1 cellular context compared by ENCODE assay signal in genomic region chr1:43073490-43074230, GRCh38.
TF ChIP-seq lines count a peak whose summit lies in the region.

No MANE protein-coding gene starts in this region.

TF ChIP-seq in K562, 482 proteins besides CTCF, POLR2A, EP300 and RAD21 (continued from another document and continues in another):
- TF ChIP-seq ZBTB40 (IDR thresholded peaks at IDR 0.05): no peak; the same call in 1 of the 2 replicates
- no peak for TF ChIP-seq ZBTB40 (CRISPR knock-in tag; IDR thresholded peaks at IDR 0.05)
- peak; percentile 37; the same call in 1 of the 2 replicates for TF ChIP-seq MAFK (IDR thresholded peaks at IDR 0.05; ENCODE audit: low read length)
- peak in 1 of 2 experiments; percentile 40; a peak in 1 of 4 replicates for TF ChIP-seq HDAC1 (IDR thresholded peaks at IDR 0.05)
- TF ChIP-seq ZNF23 (CRISPR knock-in tag; IDR thresholded peaks at IDR 0.05): no peak
- TF ChIP-seq HLTF (IDR thresholded peaks at IDR 0.05): no peak
- peak; percentile 100 for TF ChIP-seq ARID2 (IDR thresholded peaks at IDR 0.05)
- no peak for TF ChIP-seq CEBPG (CRISPR knock-in tag; IDR thresholded peaks at IDR 0.05)
- peak; percentile 37 to 54; a peak in 2 of 4 replicates for TF ChIP-seq CEBPG (tag; conservative IDR thresholded peaks at IDR 0.05 in 1 of 2, IDR thresholded peaks at IDR 0.05 in 1 of 2)
- no peak for TF ChIP-seq ZNF143 (CRISPR knock-in tag; IDR thresholded peaks at IDR 0.05)
- no peak for TF ChIP-seq KDM4B (IDR thresholded peaks at IDR 0.05; ENCODE audit: borderline replicate concordance in 2 of 2, low read depth in 1 of 2)
- TF ChIP-seq HDAC3 (IDR thresholded peaks at IDR 0.05; ENCODE audit: borderline replicate concordance, partially characterized antibody): peak; percentile 57
- no peak for TF ChIP-seq ZBTB17 (CRISPR knock-in tag; IDR thresholded peaks at IDR 0.05)
- TF ChIP-seq, protein P1, sequence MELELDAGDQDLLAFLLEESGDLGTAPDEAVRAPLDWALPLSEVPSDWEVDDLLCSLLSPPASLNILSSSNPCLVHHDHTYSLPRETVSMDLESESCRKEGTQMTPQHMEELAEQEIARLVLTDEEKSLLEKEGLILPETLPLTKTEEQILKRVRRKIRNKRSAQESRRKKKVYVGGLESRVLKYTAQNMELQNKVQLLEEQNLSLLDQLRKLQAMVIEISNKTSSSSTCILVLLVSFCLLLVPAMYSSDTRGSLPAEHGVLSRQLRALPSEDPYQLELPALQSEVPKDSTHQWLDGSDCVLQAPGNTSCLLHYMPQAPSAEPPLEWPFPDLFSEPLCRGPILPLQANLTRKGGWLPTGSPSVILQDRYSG (tag; conservative IDR thresholded peaks at IDR 0.05; ENCODE audit: low read depth): no peak
- no peak for TF ChIP-seq PRMT5 (CRISPR knock-in tag; IDR thresholded peaks at IDR 0.05)
- peak; percentile 91 for TF ChIP-seq ZNF384 (IDR thresholded peaks at IDR 0.05; ENCODE audit: low read depth, low read length)
- TF ChIP-seq CBX2 (IDR thresholded peaks at IDR 0.05; ENCODE audit: insufficient read depth, low read length, poor library complexity, severe bottlenecking): no peak
- TF ChIP-seq, protein P2, sequence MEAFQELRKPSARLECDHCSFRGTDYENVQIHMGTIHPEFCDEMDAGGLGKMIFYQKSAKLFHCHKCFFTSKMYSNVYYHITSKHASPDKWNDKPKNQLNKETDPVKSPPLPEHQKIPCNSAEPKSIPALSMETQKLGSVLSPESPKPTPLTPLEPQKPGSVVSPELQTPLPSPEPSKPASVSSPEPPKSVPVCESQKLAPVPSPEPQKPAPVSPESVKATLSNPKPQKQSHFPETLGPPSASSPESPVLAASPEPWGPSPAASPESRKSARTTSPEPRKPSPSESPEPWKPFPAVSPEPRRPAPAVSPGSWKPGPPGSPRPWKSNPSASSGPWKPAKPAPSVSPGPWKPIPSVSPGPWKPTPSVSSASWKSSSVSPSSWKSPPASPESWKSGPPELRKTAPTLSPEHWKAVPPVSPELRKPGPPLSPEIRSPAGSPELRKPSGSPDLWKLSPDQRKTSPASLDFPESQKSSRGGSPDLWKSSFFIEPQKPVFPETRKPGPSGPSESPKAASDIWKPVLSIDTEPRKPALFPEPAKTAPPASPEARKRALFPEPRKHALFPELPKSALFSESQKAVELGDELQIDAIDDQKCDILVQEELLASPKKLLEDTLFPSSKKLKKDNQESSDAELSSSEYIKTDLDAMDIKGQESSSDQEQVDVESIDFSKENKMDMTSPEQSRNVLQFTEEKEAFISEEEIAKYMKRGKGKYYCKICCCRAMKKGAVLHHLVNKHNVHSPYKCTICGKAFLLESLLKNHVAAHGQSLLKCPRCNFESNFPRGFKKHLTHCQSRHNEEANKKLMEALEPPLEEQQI (IDR thresholded peaks at IDR 0.05): peak; percentile 80
- peak; percentile 1 for TF ChIP-seq PRDM10 (IDR thresholded peaks at IDR 0.05; ENCODE audit: partially characterized antibody)
- TF ChIP-seq, protein P3, sequence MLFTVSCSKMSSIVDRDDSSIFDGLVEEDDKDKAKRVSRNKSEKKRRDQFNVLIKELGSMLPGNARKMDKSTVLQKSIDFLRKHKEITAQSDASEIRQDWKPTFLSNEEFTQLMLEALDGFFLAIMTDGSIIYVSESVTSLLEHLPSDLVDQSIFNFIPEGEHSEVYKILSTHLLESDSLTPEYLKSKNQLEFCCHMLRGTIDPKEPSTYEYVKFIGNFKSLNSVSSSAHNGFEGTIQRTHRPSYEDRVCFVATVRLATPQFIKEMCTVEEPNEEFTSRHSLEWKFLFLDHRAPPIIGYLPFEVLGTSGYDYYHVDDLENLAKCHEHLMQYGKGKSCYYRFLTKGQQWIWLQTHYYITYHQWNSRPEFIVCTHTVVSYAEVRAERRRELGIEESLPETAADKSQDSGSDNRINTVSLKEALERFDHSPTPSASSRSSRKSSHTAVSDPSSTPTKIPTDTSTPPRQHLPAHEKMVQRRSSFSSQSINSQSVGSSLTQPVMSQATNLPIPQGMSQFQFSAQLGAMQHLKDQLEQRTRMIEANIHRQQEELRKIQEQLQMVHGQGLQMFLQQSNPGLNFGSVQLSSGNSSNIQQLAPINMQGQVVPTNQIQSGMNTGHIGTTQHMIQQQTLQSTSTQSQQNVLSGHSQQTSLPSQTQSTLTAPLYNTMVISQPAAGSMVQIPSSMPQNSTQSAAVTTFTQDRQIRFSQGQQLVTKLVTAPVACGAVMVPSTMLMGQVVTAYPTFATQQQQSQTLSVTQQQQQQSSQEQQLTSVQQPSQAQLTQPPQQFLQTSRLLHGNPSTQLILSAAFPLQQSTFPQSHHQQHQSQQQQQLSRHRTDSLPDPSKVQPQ (CRISPR knock-in tag; IDR thresholded peaks at IDR 0.05; ENCODE audit: borderline replicate concordance): no peak
- TF ChIP-seq HDGF (IDR thresholded peaks at IDR 0.05): peak; percentile 93
- no peak for TF ChIP-seq LARP7 (IDR thresholded peaks at IDR 0.05)
- TF ChIP-seq, protein P4, sequence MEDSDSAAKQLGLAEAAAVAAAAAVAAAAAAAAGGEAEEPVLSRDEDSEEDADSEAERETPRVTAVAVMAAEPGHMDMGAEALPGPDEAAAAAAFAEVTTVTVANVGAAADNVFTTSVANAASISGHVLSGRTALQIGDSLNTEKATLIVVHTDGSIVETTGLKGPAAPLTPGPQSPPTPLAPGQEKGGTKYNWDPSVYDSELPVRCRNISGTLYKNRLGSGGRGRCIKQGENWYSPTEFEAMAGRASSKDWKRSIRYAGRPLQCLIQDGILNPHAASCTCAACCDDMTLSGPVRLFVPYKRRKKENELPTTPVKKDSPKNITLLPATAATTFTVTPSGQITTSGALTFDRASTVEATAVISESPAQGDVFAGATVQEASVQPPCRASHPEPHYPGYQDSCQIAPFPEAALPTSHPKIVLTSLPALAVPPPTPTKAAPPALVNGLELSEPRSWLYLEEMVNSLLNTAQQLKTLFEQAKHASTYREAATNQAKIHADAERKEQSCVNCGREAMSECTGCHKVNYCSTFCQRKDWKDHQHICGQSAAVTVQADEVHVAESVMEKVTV (CRISPR knock-in tag; IDR thresholded peaks at IDR 0.05): peak; percentile 98
- 0 out of 2 replicates have a peak, but pooled peaks have one; percentile 45 for TF ChIP-seq ZZZ3 (IDR thresholded peaks at IDR 0.05)
- peak; percentile 94 for TF ChIP-seq STAG1 (CRISPR knock-in tag; IDR thresholded peaks at IDR 0.05; ENCODE audit: borderline replicate concordance)
- no peak for TF ChIP-seq ARHGAP35 (IDR thresholded peaks at IDR 0.05; ENCODE audit: partially characterized antibody)
- TF ChIP-seq TOE1 (IDR thresholded peaks at IDR 0.05; ENCODE audit: borderline replicate concordance): peak; percentile 57
- TF ChIP-seq TOE1 (CRISPR knock-in tag; IDR thresholded peaks at IDR 0.05; ENCODE audit: borderline replicate concordance, low read depth): no peak
- TF ChIP-seq GABPB2 (CRISPR knock-in tag; conservative IDR thresholded peaks at IDR 0.05): no peak
- TF ChIP-seq CTCFL (IDR thresholded peaks at IDR 0.05; ENCODE audit: borderline replicate concordance, insufficient read depth, low read depth, low read length, poor library complexity, severe bottlenecking): peak; percentile 1
- TF ChIP-seq DACH1 (IDR thresholded peaks at IDR 0.05; ENCODE audit: partially characterized antibody): no peak
- peak; percentile 48; the same call in 1 of the 2 replicates for TF ChIP-seq ZNF766 (CRISPR knock-in tag; conservative IDR thresholded peaks at IDR 0.05)
- TF ChIP-seq EP400 (IDR thresholded peaks at IDR 0.05): peak; percentile 22; the same call in 1 of the 2 replicates
- TF ChIP-seq XRCC5 (IDR thresholded peaks at IDR 0.05; ENCODE audit: low read depth, low read length): peak; percentile 51; the same call in 1 of the 2 replicates
- peak; percentile 16 for TF ChIP-seq ASH1L (IDR thresholded peaks at IDR 0.05; ENCODE audit: borderline replicate concordance, low read depth, partially characterized antibody)
- no peak for TF ChIP-seq ETV6 (IDR thresholded peaks at IDR 0.05; ENCODE audit: borderline replicate concordance in 1 of 2, low read depth in 2 of 2, low read length in 1 of 2)
- TF ChIP-seq ETV6 (CRISPR knock-in tag; IDR thresholded peaks at IDR 0.05; ENCODE audit: borderline replicate concordance): no peak
